25 cellular contexts compared by ENCODE assay signal in genomic region chr10:597976-598375, GRCh38.
DNase-seq lines count a peak whose midpoint lies in the region; ATAC-seq and TF ChIP-seq lines count a peak whose summit lies in the region.
"Had no signal": no experiment of that assay in that cellular context is flagged by ENCODE, and none has a peak within 500 bp of the region (broad histone marks: within the 10 kb centered on the region; RNA-seq: fewer than 3 reads in every experiment).

No MANE protein-coding gene starts in this region.

- H3K79me2 ChIP-seq in fibroblast of lung (ENCODE audit: control insufficient read depth, insufficient read depth, low read length) (peaks cover 36% of the 10 kb centered on the region), trophoblast cell (ENCODE audit: control insufficient read depth, insufficient read depth, low read length, poor library complexity) (peaks cover 16% of the 10 kb centered on the region)

- H3K4me1 ChIP-seq in SJCRH30 (peaks cover 14% of the 10 kb centered on the region), fibroblast of lung (ENCODE audit: control insufficient read depth, extremely low read depth, insufficient read depth, low read length) (peaks cover 14% of the 10 kb centered on the region), trophoblast cell (ENCODE audit: control insufficient read depth in 1 of 2, insufficient read depth in 2 of 2, low read length in 2 of 2) (peaks cover 34 to 40% of the 10 kb centered on the region in 2 experiments), aorta (ENCODE audit: control insufficient read depth in 1 of 2, insufficient read depth in 2 of 2, low read length in 2 of 2) (no peaks in the 10 kb centered on the region)

- peak overlapping the region; percentile 80 for H4K8ac ChIP-seq in trophoblast cell (ENCODE audit: low read depth, low read length)

- peak overlapping the region; percentile 88 for H3K18ac ChIP-seq in trophoblast cell (ENCODE audit: low read length)

- intact Hi-C loops in aorta (cut with DNase I) = loop anchor here (2.0 to 10.0 kb wide), 3 partner anchors 29 to 187 kb away; partner anchors contain the start of gene DIP2C (in 1 of the 2)

- ATAC-seq in aorta (ENCODE audit: low FRiP score) (no peak), omental fat pad (ENCODE audit: low FRiP score) (no peak), GM21360 (IDR thresholded peaks at IDR 0.05; ENCODE audit: unreplicated experiment) (no peak)
- ATAC-seq: left colon; psoas muscle; stimulated activated effector memory CD8-positive, alpha-beta T cell treated with anti-CD3 and anti-CD28 coated beads, Interleukin-12 subunit alpha, Interleukin-12 subunit beta, amount 100 ng/mL, for 72 hours had no signal

- H3K27ac ChIP-seq in SJCRH30 (peak overlapping the region; percentile 65; the same call in 1 of the 2 replicates), fibroblast of lung (ENCODE audit: insufficient read depth, low read length) (peak overlapping the region; percentile 64), trophoblast cell (ENCODE audit: low read depth, low read length) (peak overlapping the region; percentile 80), aorta (ENCODE audit: low read depth in 1 of 2, low read length in 2 of 2) (peak overlapping the region; percentile 6 to 75), WERI-Rb-1 (no peak overlapping the region)
- H3K27ac ChIP-seq: epithelial cell of prostate, psoas muscle, RWPE1, suprapubic skin had no signal

- H3K79me1 ChIP-seq in trophoblast cell (ENCODE audit: low read length) = peaks cover 29% of the 10 kb centered on the region

- peak overlapping the region; percentile 93 for H4K91ac ChIP-seq in trophoblast cell (ENCODE audit: low read depth, low read length)

- H3K4me2 ChIP-seq in fibroblast of lung (ENCODE audit: extremely low read depth, insufficient read depth, low read length) (peak overlapping the region; percentile 15), trophoblast cell (ENCODE audit: low read length) (peak overlapping the region; percentile 0)

- H2BK120ac ChIP-seq in trophoblast cell (ENCODE audit: insufficient read depth, low read length, poor library complexity) = peak overlapping the region; percentile 94

- no peaks in the 10 kb centered on the region for H4K20me1 ChIP-seq in fibroblast of lung (ENCODE audit: control insufficient read depth, extremely low read depth, insufficient read depth, low read length)

- peak overlapping the region; percentile 85 for H2BK12ac ChIP-seq in trophoblast cell (ENCODE audit: low read length)

- H3K36me3 ChIP-seq in SJCRH30 (no peaks in the 10 kb centered on the region), fibroblast of lung (ENCODE audit: control insufficient read depth, insufficient read depth, low read length) (no peaks in the 10 kb centered on the region), trophoblast cell (ENCODE audit: control insufficient read depth in 1 of 2, insufficient read depth in 2 of 2, low read length in 2 of 2) (peaks cover 0 to 2% of the 10 kb centered on the region in 2 experiments), aorta (ENCODE audit: control insufficient read depth in 1 of 2, insufficient read depth in 2 of 2, low read length in 1 of 2) (no peaks in the 10 kb centered on the region), WERI-Rb-1 (no peaks in the 10 kb centered on the region)
- H3K36me3 ChIP-seq: suprapubic skin had no signal

- H3K23ac ChIP-seq in trophoblast cell (ENCODE audit: low read length) = no peak overlapping the region

- H3K9me3 ChIP-seq in SJCRH30 (replicated peaks) = no peaks in the 10 kb centered on the region
- H3K9me3 ChIP-seq in fibroblast of lung (ENCODE audit: control insufficient read depth, insufficient read depth, low read depth, low read length) = no peaks in the 10 kb centered on the region
- H3K9me3 ChIP-seq in trophoblast cell (ENCODE audit: insufficient read depth, low read depth, low read length) = no peaks in the 10 kb centered on the region
- H3K9me3 ChIP-seq in aorta (ENCODE audit: control insufficient read depth, low read length) = no peaks in the 10 kb centered on the region
- H3K9me3 ChIP-seq in WERI-Rb-1 (ENCODE audit: severe bottlenecking) = no peaks in the 10 kb centered on the region
- H3K9me3 ChIP-seq: psoas muscle, suprapubic skin had no signal

- DNase-seq in SJCRH30 = no peak
- no peak for DNase-seq in fibroblast of lung (ENCODE audit: low read depth in 2 of 2)
- no peak for DNase-seq in trophoblast cell
- DNase-seq in aorta = peak; percentile 6 to 75
- DNase-seq in omental fat pad (ENCODE audit: low spot score) = no peak
- no peak for DNase-seq in WERI-Rb-1
- DNase-seq: activated CD4-positive, alpha-beta memory T cell treated with anti-CD3 and anti-CD28 coated beads for 36 hours; AML-193; CD8-positive, alpha-beta memory T cell; cerebellar nuclear complex; DMS153; effector CD4-positive, alpha-beta T cell; left colon; NCI-H1105; NCI-H2029; NCI-H345; NCI-H774; psoas muscle; small intestine; SW 1271 had no signal

- peak overlapping the region; percentile 66 for H2AK5ac ChIP-seq in trophoblast cell (ENCODE audit: low read length)

- H3K14ac ChIP-seq in trophoblast cell (ENCODE audit: low read length) = peak overlapping the region; percentile 89

- TF ChIP-seq CTCF in fibroblast of lung (conservative IDR thresholded peaks at IDR 0.05 in 1 of 2, IDR thresholded peaks at IDR 0.05 in 1 of 2; ENCODE audit: low read depth in 1 of 2, low read length in 2 of 2) = no peak
- TF ChIP-seq CTCF in omental fat pad (IDR thresholded peaks at IDR 0.05) = no peak
- TF ChIP-seq CTCF in WERI-Rb-1 (IDR thresholded peaks at IDR 0.05; ENCODE audit: low read depth, low read length) = no peak

- H3K4ac ChIP-seq in trophoblast cell (ENCODE audit: low read depth, low read length) = peak overlapping the region; percentile 37

- H3K9ac ChIP-seq in fibroblast of lung (ENCODE audit: insufficient read depth, low read length) (no peak overlapping the region), trophoblast cell (ENCODE audit: low read length) (no peak overlapping the region)

- peak overlapping the region; percentile 25 for H4K12ac ChIP-seq in trophoblast cell (ENCODE audit: low read depth, low read length)

- H3K4me3 ChIP-seq in SJCRH30 (no peak overlapping the region), fibroblast of lung (replicated peaks in 1 of 4; ENCODE audit: control extremely low read depth in 1 of 4, insufficient read depth in 1 of 4, low read depth in 3 of 4, low read length in 4 of 4) (no peak overlapping the region), trophoblast cell (ENCODE audit: low read depth, low read length) (no peak overlapping the region), aorta (ENCODE audit: low read length in 2 of 2) (no peak overlapping the region), WERI-Rb-1 (ENCODE audit: low read depth, low read length) (no peak overlapping the region)
- H3K4me3 ChIP-seq: psoas muscle, suprapubic skin had no signal

- no peaks in the 10 kb centered on the region for H3K27me3 ChIP-seq in SJCRH30
- no peaks in the 10 kb centered on the region for H3K27me3 ChIP-seq in fibroblast of lung (ENCODE audit: control insufficient read depth, insufficient read depth, low read length)
- H3K27me3 ChIP-seq in trophoblast cell (ENCODE audit: insufficient read depth, low read length) = no peaks in the 10 kb centered on the region
- H3K27me3 ChIP-seq in aorta (ENCODE audit: control insufficient read depth in 1 of 2, insufficient read depth in 2 of 2, low read length in 1 of 2) = no peaks in the 10 kb centered on the region
- no peaks in the 10 kb centered on the region for H3K27me3 ChIP-seq in WERI-Rb-1 (ENCODE audit: insufficient read depth, low read depth, severe bottlenecking)
- H3K27me3 ChIP-seq: suprapubic skin had no signal

- H2BK5ac ChIP-seq in trophoblast cell (ENCODE audit: low read depth, low read length, poor library complexity) = peak overlapping the region; percentile 77

- WGBS in trophoblast cell (ENCODE audit: extremely low coverage, insufficient coverage, insufficient read length) = no CpG with 5 or more reads among the region's 17 CpGs
- WGBS in aorta, 2 donors = 89 to 93% methylated on average over 17 of the region's 17 CpGs

- H2AFZ ChIP-seq in fibroblast of lung (ENCODE audit: low read length) (no peak overlapping the region), trophoblast cell (ENCODE audit: insufficient read depth, low read length, poor library complexity) (no peak overlapping the region)

Comparison
In these comparisons a context has a peak if more than half of its experiments do, and no peak if none do; other contexts are left out.
1. DNase-seq: peak in aorta (2 of 2); none in SJCRH30 (0 of 2), fibroblast of lung (0 of 2), trophoblast cell (0 of 2), omental fat pad (single experiment) and WERI-Rb-1 (single experiment).